Comparison of ENCODE assay signal across 1 cellular context in the genomic region with DNA sequence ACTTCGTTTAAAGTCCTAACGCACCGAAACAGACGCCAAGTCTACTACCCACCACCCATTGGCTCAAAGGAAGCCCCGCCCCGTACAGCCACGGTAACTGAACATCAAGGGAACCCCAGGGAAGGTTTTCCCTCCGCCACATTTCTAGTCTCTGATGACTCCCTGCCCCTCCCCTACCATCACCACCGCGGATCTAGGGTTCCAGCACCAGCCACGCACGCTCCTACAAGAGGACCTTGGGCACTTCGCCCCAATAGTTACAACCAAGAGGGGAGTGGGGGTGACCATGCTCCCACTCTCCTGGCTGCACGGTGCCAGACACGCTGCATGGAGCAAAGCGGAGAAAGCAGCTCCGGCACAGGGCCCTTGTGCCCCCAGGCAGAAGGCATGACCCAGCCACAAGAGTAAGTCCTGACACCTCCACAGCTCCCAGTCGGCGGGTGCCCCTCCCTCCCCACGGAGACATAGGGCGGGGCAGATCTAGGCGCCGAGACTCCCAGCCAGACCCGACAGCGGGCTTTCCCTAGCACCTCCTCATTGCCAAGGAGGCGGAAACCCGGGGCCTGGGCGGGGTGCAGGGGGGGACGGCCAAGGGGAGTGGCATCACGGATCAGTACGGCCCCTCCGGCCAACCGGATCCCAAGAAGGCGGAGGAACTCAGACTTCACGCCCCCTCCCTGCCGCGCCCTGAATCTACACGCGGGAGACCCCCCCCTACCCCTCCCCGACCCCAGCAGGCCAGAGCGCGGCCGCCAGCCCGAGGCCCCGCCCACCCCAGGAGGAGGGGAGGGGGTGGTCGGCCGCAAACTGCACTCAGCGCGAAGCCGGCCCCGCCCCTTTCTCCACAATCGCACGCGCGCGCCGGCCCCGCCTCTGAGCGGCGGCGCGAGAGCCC.
TF ChIP-seq lines count a peak whose summit lies in the region.

No MANE protein-coding gene starts in this region.

TF ChIP-seq in HepG2, 621 proteins besides CTCF, POLR2A, EP300 and RAD21 (continued from another document and continues in another):
- TF ChIP-seq, protein P1, sequence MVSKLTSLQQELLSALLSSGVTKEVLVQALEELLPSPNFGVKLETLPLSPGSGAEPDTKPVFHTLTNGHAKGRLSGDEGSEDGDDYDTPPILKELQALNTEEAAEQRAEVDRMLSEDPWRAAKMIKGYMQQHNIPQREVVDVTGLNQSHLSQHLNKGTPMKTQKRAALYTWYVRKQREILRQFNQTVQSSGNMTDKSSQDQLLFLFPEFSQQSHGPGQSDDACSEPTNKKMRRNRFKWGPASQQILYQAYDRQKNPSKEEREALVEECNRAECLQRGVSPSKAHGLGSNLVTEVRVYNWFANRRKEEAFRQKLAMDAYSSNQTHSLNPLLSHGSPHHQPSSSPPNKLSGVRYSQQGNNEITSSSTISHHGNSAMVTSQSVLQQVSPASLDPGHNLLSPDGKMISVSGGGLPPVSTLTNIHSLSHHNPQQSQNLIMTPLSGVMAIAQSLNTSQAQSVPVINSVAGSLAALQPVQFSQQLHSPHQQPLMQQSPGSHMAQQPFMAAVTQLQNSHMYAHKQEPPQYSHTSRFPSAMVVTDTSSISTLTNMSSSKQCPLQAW (CRISPR knock-in tag; IDR thresholded peaks at IDR 0.05), result peak; percentile 54; the same call in 1 of the 2 replicates
- TF ChIP-seq, protein P2, sequence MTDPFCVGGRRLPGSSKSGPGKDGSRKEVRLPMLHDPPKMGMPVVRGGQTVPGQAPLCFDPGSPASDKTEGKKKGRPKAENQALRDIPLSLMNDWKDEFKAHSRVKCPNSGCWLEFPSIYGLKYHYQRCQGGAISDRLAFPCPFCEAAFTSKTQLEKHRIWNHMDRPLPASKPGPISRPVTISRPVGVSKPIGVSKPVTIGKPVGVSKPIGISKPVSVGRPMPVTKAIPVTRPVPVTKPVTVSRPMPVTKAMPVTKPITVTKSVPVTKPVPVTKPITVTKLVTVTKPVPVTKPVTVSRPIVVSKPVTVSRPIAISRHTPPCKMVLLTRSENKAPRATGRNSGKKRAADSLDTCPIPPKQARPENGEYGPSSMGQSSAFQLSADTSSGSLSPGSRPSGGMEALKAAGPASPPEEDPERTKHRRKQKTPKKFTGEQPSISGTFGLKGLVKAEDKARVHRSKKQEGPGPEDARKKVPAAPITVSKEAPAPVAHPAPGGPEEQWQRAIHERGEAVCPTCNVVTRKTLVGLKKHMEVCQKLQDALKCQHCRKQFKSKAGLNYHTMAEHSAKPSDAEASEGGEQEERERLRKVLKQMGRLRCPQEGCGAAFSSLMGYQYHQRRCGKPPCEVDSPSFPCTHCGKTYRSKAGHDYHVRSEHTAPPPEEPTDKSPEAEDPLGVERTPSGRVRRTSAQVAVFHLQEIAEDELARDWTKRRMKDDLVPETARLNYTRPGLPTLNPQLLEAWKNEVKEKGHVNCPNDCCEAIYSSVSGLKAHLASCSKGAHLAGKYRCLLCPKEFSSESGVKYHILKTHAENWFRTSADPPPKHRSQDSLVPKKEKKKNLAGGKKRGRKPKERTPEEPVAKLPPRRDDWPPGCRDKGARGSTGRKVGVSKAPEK (CRISPR knock-in tag; IDR thresholded peaks at IDR 0.05; ENCODE audit: borderline replicate concordance), result no peak
- TF ChIP-seq ZNF839 (CRISPR knock-in tag; IDR thresholded peaks at IDR 0.05; ENCODE audit: borderline replicate concordance), result 0 out of 2 replicates have a peak, but pooled peaks have one; percentile 76
- TF ChIP-seq ZNF331 (CRISPR knock-in tag; IDR thresholded peaks at IDR 0.05), result no peak
- TF ChIP-seq ZNF891 (CRISPR knock-in tag; IDR thresholded peaks at IDR 0.05), result peak; percentile 89; the same call in 1 of the 2 replicates
- no peak for TF ChIP-seq SUZ12 (IDR thresholded peaks at IDR 0.05; ENCODE audit: low read depth, low read length)
- TF ChIP-seq HOXD1 (CRISPR knock-in tag; IDR thresholded peaks at IDR 0.05), result peak; percentile 54; the same call in 1 of the 2 replicates
- TF ChIP-seq MIXL1 (CRISPR knock-in tag; IDR thresholded peaks at IDR 0.05), result no peak
- TF ChIP-seq ZNF124 (CRISPR knock-in tag; IDR thresholded peaks at IDR 0.05), result no peak; the same call in 1 of the 2 replicates
- no peak for TF ChIP-seq TSC22D2 (CRISPR knock-in tag; IDR thresholded peaks at IDR 0.05; ENCODE audit: borderline replicate concordance)
- TF ChIP-seq PCBP1 (IDR thresholded peaks at IDR 0.05; ENCODE audit: borderline replicate concordance, low read depth, low read length), result no peak
- TF ChIP-seq, protein P3, sequence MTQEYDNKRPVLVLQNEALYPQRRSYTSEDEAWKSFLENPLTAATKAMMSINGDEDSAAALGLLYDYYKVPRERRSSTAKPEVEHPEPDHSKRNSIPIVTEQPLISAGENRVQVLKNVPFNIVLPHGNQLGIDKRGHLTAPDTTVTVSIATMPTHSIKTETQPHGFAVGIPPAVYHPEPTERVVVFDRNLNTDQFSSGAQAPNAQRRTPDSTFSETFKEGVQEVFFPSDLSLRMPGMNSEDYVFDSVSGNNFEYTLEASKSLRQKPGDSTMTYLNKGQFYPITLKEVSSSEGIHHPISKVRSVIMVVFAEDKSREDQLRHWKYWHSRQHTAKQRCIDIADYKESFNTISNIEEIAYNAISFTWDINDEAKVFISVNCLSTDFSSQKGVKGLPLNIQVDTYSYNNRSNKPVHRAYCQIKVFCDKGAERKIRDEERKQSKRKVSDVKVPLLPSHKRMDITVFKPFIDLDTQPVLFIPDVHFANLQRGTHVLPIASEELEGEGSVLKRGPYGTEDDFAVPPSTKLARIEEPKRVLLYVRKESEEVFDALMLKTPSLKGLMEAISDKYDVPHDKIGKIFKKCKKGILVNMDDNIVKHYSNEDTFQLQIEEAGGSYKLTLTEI (CRISPR knock-in tag; conservative IDR thresholded peaks at IDR 0.05), result no peak
- TF ChIP-seq PRMT3 (CRISPR knock-in tag; IDR thresholded peaks at IDR 0.05; ENCODE audit: borderline replicate concordance, low read depth), result no peak
- TF ChIP-seq ZSCAN22 (CRISPR knock-in tag; IDR thresholded peaks at IDR 0.05), result no peak
- TF ChIP-seq ZBTB7A (CRISPR knock-in tag; IDR thresholded peaks at IDR 0.05), result no peak
- TF ChIP-seq JUN (CRISPR knock-in tag; IDR thresholded peaks at IDR 0.05), result no peak
- no peak for TF ChIP-seq ZNF75D (CRISPR knock-in tag; IDR thresholded peaks at IDR 0.05; ENCODE audit: borderline replicate concordance)
- TF ChIP-seq, protein P4, sequence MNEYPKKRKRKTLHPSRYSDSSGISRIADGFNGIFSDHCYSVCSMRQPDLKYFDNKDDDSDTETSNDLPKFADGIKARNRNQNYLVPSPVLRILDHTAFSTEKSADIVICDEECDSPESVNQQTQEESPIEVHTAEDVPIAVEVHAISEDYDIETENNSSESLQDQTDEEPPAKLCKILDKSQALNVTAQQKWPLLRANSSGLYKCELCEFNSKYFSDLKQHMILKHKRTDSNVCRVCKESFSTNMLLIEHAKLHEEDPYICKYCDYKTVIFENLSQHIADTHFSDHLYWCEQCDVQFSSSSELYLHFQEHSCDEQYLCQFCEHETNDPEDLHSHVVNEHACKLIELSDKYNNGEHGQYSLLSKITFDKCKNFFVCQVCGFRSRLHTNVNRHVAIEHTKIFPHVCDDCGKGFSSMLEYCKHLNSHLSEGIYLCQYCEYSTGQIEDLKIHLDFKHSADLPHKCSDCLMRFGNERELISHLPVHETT (CRISPR knock-in tag; conservative IDR thresholded peaks at IDR 0.05), result peak; percentile 58
- 0 out of 2 replicates have a peak, but pooled peaks have one; percentile 60 for TF ChIP-seq ZNF605 (CRISPR knock-in tag; IDR thresholded peaks at IDR 0.05)
- no peak for TF ChIP-seq ZNF383 (CRISPR knock-in tag; IDR thresholded peaks at IDR 0.05; ENCODE audit: borderline replicate concordance)
- TF ChIP-seq ZNF552 (CRISPR knock-in tag; IDR thresholded peaks at IDR 0.05; ENCODE audit: borderline replicate concordance), result no peak
- TF ChIP-seq ZNF20 (CRISPR knock-in tag; IDR thresholded peaks at IDR 0.05), result no peak
- TF ChIP-seq, protein P5, sequence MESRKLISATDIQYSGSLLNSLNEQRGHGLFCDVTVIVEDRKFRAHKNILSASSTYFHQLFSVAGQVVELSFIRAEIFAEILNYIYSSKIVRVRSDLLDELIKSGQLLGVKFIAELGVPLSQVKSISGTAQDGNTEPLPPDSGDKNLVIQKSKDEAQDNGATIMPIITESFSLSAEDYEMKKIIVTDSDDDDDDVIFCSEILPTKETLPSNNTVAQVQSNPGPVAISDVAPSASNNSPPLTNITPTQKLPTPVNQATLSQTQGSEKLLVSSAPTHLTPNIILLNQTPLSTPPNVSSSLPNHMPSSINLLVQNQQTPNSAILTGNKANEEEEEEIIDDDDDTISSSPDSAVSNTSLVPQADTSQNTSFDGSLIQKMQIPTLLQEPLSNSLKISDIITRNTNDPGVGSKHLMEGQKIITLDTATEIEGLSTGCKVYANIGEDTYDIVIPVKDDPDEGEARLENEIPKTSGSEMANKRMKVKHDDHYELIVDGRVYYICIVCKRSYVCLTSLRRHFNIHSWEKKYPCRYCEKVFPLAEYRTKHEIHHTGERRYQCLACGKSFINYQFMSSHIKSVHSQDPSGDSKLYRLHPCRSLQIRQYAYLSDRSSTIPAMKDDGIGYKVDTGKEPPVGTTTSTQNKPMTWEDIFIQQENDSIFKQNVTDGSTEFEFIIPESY (CRISPR knock-in tag; IDR thresholded peaks at IDR 0.05), result no peak
- TF ChIP-seq POLR2G (IDR thresholded peaks at IDR 0.05; ENCODE audit: low read depth, low read length), result no peak
- no peak for TF ChIP-seq SAFB2 (CRISPR knock-in tag; IDR thresholded peaks at IDR 0.05; ENCODE audit: borderline replicate concordance, low read depth)
- no peak for TF ChIP-seq TOE1 (CRISPR knock-in tag; IDR thresholded peaks at IDR 0.05)
- no peak for TF ChIP-seq ZSCAN30 (CRISPR knock-in tag; IDR thresholded peaks at IDR 0.05)
- no peak for TF ChIP-seq KDM1A (CRISPR knock-in tag; IDR thresholded peaks at IDR 0.05)
- TF ChIP-seq KLF12 (CRISPR knock-in tag; IDR thresholded peaks at IDR 0.05; ENCODE audit: borderline replicate concordance), result no peak
- TF ChIP-seq ZMYM4 (CRISPR knock-in tag; IDR thresholded peaks at IDR 0.05), result no peak
- TF ChIP-seq DPF2 (CRISPR knock-in tag; IDR thresholded peaks at IDR 0.05; ENCODE audit: borderline replicate concordance, low read depth), result no peak
- TF ChIP-seq NPAS2 (CRISPR knock-in tag; IDR thresholded peaks at IDR 0.05; ENCODE audit: borderline replicate concordance), result no peak
- no peak for TF ChIP-seq NFATC3 (CRISPR knock-in tag; IDR thresholded peaks at IDR 0.05)
- TF ChIP-seq MZF1 (CRISPR knock-in tag; IDR thresholded peaks at IDR 0.05; ENCODE audit: borderline replicate concordance), result no peak
- TF ChIP-seq ZFP41 (CRISPR knock-in tag; IDR thresholded peaks at IDR 0.05; ENCODE audit: borderline replicate concordance), result no peak
- TF ChIP-seq, protein P6, sequence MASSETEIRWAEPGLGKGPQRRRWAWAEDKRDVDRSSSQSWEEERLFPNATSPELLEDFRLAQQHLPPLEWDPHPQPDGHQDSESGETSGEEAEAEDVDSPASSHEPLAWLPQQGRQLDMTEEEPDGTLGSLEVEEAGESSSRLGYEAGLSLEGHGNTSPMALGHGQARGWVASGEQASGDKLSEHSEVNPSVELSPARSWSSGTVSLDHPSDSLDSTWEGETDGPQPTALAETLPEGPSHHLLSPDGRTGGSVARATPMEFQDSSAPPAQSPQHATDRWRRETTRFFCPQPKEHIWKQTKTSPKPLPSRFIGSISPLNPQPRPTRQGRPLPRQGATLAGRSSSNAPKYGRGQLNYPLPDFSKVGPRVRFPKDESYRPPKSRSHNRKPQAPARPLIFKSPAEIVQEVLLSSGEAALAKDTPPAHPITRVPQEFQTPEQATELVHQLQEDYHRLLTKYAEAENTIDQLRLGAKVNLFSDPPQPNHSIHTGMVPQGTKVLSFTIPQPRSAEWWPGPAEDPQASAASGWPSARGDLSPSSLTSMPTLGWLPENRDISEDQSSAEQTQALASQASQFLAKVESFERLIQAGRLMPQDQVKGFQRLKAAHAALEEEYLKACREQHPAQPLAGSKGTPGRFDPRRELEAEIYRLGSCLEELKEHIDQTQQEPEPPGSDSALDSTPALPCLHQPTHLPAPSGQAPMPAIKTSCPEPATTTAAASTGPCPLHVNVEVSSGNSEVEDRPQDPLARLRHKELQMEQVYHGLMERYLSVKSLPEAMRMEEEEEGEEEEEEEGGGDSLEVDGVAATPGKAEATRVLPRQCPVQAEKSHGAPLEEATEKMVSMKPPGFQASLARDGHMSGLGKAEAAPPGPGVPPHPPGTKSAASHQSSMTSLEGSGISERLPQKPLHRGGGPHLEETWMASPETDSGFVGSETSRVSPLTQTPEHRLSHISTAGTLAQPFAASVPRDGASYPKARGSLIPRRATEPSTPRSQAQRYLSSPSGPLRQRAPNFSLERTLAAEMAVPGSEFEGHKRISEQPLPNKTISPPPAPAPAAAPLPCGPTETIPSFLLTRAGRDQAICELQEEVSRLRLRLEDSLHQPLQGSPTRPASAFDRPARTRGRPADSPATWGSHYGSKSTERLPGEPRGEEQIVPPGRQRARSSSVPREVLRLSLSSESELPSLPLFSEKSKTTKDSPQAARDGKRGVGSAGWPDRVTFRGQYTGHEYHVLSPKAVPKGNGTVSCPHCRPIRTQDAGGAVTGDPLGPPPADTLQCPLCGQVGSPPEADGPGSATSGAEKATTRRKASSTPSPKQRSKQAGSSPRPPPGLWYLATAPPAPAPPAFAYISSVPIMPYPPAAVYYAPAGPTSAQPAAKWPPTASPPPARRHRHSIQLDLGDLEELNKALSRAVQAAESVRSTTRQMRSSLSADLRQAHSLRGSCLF (CRISPR knock-in tag; IDR thresholded peaks at IDR 0.05; ENCODE audit: borderline replicate concordance), result no peak
- TF ChIP-seq FIP1L1 (IDR thresholded peaks at IDR 0.05; ENCODE audit: borderline replicate concordance, insufficient read depth, low read depth, low read length), result no peak
- no peak for TF ChIP-seq ZKSCAN1 (IDR thresholded peaks at IDR 0.05; ENCODE audit: low read length)
- TF ChIP-seq ZIK1 (CRISPR knock-in tag; IDR thresholded peaks at IDR 0.05; ENCODE audit: borderline replicate concordance, low read depth), result no peak
- TF ChIP-seq ZNF101 (CRISPR knock-in tag; IDR thresholded peaks at IDR 0.05; ENCODE audit: borderline replicate concordance, low read depth), result no peak
- TF ChIP-seq, protein P7, sequence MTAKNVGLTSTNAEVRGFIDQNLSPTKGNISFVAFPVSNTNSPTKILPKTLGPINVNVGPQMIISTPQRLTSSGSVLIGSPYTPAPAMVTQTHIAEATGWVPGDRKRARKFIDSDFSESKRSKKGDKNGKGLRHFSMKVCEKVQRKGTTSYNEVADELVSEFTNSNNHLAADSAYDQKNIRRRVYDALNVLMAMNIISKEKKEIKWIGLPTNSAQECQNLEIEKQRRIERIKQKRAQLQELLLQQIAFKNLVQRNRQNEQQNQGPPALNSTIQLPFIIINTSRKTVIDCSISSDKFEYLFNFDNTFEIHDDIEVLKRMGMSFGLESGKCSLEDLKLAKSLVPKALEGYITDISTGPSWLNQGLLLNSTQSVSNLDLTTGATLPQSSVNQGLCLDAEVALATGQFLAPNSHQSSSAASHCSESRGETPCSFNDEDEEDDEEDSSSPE (CRISPR knock-in tag; IDR thresholded peaks at IDR 0.05), result no peak; the same call in 1 of the 2 replicates
- no peak for TF ChIP-seq REL (CRISPR knock-in tag; conservative IDR thresholded peaks at IDR 0.05)
- TF ChIP-seq HDAC6 (IDR thresholded peaks at IDR 0.05; ENCODE audit: low read depth, low read length), result no peak
- TF ChIP-seq DNMT3B (CRISPR knock-in tag; conservative IDR thresholded peaks at IDR 0.05), result no peak
- peak; percentile 39; the same call in 1 of the 2 replicates for TF ChIP-seq SPEN (CRISPR knock-in tag; IDR thresholded peaks at IDR 0.05; ENCODE audit: low read depth)
- TF ChIP-seq ZSCAN20 (CRISPR knock-in tag; IDR thresholded peaks at IDR 0.05; ENCODE audit: borderline replicate concordance), result no peak
- no peak for TF ChIP-seq ZNF7 (CRISPR knock-in tag; IDR thresholded peaks at IDR 0.05)
- no peak for TF ChIP-seq ZNF703 (CRISPR knock-in tag; IDR thresholded peaks at IDR 0.05; ENCODE audit: borderline replicate concordance)
- no peak for TF ChIP-seq XBP1 (CRISPR knock-in tag; IDR thresholded peaks at IDR 0.05)
- TF ChIP-seq ELF3 (CRISPR knock-in tag; IDR thresholded peaks at IDR 0.05), result peak; percentile 38; the same call in 1 of the 2 replicates
- TF ChIP-seq ZNF263 (CRISPR knock-in tag; IDR thresholded peaks at IDR 0.05), result no peak
